Comparison of ENCODE assay signal across 8 cellular contexts in the genomic region with DNA sequence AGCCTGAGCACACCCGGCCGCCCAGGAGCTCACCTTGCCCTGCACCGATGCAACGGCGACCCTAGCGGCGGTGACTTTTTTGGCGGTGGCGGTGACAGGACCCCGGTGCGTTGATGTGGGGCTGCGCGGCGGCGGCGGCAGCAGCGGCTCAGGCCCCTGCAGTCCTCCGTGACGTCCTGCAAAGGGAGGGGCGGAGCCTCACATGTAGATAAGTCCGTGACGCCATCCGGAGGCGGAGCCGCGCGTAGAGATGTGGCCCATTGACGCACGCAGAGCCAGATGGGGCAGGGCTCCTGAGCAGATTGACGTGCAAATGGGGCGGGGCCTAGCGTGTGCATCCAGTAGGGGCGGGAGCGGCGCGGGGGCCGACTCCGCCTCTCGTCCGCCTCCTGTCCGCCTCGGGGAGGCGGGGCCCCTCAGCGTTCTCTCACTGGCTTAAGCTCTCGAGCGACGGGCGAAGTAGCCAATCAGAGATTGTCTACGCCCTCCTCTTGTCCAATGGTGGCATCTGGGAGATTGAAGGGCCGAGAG. TPM values are rescaled to one million over a fixed set of nuclear protein-coding genes. Genes with fewer than 3 reads are reported as not detected.
DNase-seq lines count a peak whose midpoint lies in the region; ATAC-seq and TF ChIP-seq lines count a peak whose summit lies in the region.

A gene with protein sequence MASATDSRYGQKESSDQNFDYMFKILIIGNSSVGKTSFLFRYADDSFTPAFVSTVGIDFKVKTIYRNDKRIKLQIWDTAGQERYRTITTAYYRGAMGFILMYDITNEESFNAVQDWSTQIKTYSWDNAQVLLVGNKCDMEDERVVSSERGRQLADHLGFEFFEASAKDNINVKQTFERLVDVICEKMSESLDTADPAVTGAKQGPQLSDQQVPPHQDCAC (minus strand): TSS at position 180 of the 531 bp plus-strand sequence. CDS start 1,302 bp downstream, outside the sequence.

- peak within 1 kb of the TSS; percentile 97 for H3K4me3 Mint-ChIP-seq in natural killer cell

- no peaks in the 10 kb centered on the region for H3K9me3 Mint-ChIP-seq in natural killer cell

- peaks cover 23 to 32% of the 10 kb centered on the region in 2 donors for H3K4me1 Mint-ChIP-seq in natural killer cell

- ATAC-seq in natural killer cell, result peak; percentile 90 to 98 (median 91)

- peak; percentile 71 for TF ChIP-seq POLR2A in Raji (IDR thresholded peaks at IDR 0.05; ENCODE audit: insufficient read depth, low read depth, low read length)

- peak within 1 kb of the TSS; percentile 75 for H3K4me3 ChIP-seq in H7 (ENCODE audit: insufficient read depth, low read depth, low read length)
- peak within 1 kb of the TSS; percentile 83 for H3K4me3 ChIP-seq in fibroblast of pulmonary artery (replicated peaks; ENCODE audit: low read depth, low read length)

- peaks cover 4% of the 10 kb centered on the region; the same call in 1 of the 2 replicates for H3K27me3 ChIP-seq in H7 (ENCODE audit: control insufficient read depth, insufficient read depth, low read length)

- DNase-seq in ELF-1 (ENCODE audit: low read depth, low spot score) (peak; percentile 100), H7 (peak; percentile 99), M059J (ENCODE audit: low read depth) (peak; percentile 100), fibroblast of pulmonary artery (ENCODE audit: low read depth) (peak; percentile 100), natural killer cell (peak; percentile 98)
- peak; percentile 100 for DNase-seq in activated effector memory CD4-positive, alpha-beta T cell treated with anti-CD3 and anti-CD28 coated beads, Interleukin-2, amount 50 U/mL, for 16 hours
- peak; percentile 96 to 100 (median 99) for DNase-seq in stimulated activated naive CD4-positive, alpha-beta T cell (lab: John Stamatoyannopoulos, UW)

- peaks cover 4 to 9% of the 10 kb centered on the region in 2 donors for H3K27me3 Mint-ChIP-seq in natural killer cell (ENCODE audit: low read depth in 2 of 2)

- intact Hi-C loops in natural killer cell (cut with micrococcal nuclease), result loop anchor here (1.0 kb wide), 1 partner anchor 12 kb away; no protein-coding TSS in a partner anchor

- H3K36me3 Mint-ChIP-seq in natural killer cell, result no peaks in the 10 kb centered on the region

- H3K27ac Mint-ChIP-seq in natural killer cell, result peak within 1 kb of the TSS; percentile 92 to 96

- no peak for TF ChIP-seq CTCF in fibroblast of pulmonary artery (IDR thresholded peaks at IDR 0.05; ENCODE audit: low read length, missing control alignments)
- TF ChIP-seq CTCF in natural killer cell (IDR thresholded peaks at IDR 0.05), result no peak

- H3K36me3 ChIP-seq in H7 (replicated peaks; ENCODE audit: control insufficient read depth, insufficient read depth, low read length), result peaks cover 4% of the 10 kb centered on the region

RNA-seq across cellular contexts. Expression of the gene that starts here (rescaled TPM):
- 6.1 and 8.6 TPM in 2 replicates for total RNA-seq in H7 (2014; rRNA removed; shearing (Covaris generic))
- 3.4 and 5.6 TPM in 2 replicates for total RNA-seq in M059J (2014; rRNA removed; shearing (Covaris generic))
- 1 to 10 TPM; 5.2 to 7.8 (median 7.6) TPM for total RNA-seq in natural killer cell

Comparison
In these comparisons a context has a peak if more than half of its experiments do, and no peak if none do; other contexts are left out.
1. Peak in every context shown above with its lines: DNase-seq, ATAC-seq and H3K4me3 ChIP-seq.